Comparison of ENCODE assay signal across 6 cellular contexts in the genomic region with DNA sequence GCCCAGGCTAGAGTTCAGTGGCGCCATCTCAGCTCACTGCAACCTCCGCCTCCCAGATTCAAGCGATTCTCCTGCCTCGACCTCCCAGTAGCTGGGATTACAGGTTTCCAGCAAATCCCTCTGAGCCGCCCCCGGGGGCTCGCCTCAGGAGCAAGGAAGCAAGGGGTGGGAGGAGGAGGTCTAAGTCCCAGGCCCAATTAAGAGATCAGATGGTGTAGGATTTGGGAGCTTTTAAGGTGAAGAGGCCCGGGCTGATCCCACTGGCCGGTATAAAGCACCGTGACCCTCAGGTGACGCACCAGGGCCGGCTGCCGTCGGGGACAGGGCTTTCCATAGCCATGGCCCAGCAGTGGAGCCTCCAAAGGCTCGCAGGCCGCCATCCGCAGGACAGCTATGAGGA. TPM values are rescaled to one million over a fixed set of nuclear protein-coding genes. Genes with fewer than 3 reads are reported as not detected.
"Had no signal": no experiment of that assay in that cellular context is flagged by ENCODE, and none has a peak within 500 bp of the region (broad histone marks: within the 10 kb centered on the region; RNA-seq: fewer than 3 reads in every experiment).

A gene (plus strand): TSS at position 301 of the 400 bp plus-strand sequence. CDS start 38 bp downstream, at position 339.

RNA-seq across cellular contexts. Expression of the gene that starts here (rescaled TPM):
- total RNA-seq: GM23248, H1, H4, H7, H9, HFFc6 had no signal
- polyA plus RNA-seq: GM23248, H1 had no signal
